Comparison of ENCODE assay signal across 23 cellular contexts in the genomic region with DNA sequence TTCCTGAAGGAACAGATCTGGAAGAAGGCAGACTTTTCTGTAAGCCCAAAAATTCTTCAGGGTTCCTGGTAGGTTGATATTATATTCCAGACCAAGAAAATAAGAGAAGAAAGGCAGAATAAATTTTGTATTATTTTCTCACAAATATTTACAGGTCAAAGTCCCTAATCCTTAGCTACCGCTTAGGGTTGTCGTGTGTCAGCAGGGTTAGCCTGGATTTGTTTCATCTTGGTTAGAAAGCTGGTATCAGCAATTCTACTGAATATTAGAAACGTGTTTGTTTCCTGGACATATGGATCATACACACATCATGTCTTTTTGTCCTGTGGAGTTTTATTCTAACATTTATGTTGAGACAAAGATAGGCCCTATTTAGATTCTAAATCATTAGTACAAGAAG.
"Had no signal": no experiment of that assay in that cellular context is flagged by ENCODE, and none has a peak within 500 bp of the region (broad histone marks: within the 10 kb centered on the region; RNA-seq: fewer than 3 reads in every experiment).

No MANE protein-coding gene starts in this region.

- H3K36me3 ChIP-seq: Peyer's patch, SJSA1 had no signal

- H3K27me3 Mint-ChIP-seq: activated naive CD4-positive, alpha-beta T cell treated with anti-CD3 and anti-CD28 coated beads, Interleukin-2, amount 50 U/mL, for 24 hours; IgD-negative memory B cell had no signal

- H3K36me3 Mint-ChIP-seq: activated naive CD4-positive, alpha-beta T cell treated with anti-CD3 and anti-CD28 coated beads, Interleukin-2, amount 50 U/mL, for 24 hours had no signal

- H3K27me3 ChIP-seq: body of pancreas, Peyer's patch, SJSA1 had no signal

- H3K27ac ChIP-seq: body of pancreas, Peyer's patch, RWPE1, SJSA1 had no signal

- H3K27ac Mint-ChIP-seq: activated CD8-positive, alpha-beta T cell treated with anti-CD3 and anti-CD28 coated beads, Interleukin-2, amount 10 ng/mL, durations not matched to agents 7 days and 5 days; activated naive CD4-positive, alpha-beta T cell treated with anti-CD3 and anti-CD28 coated beads, Interleukin-2, amount 50 U/mL, for 24 hours had no signal

- DNase-seq: activated CD4-positive, alpha-beta T cell treated with anti-CD3 and anti-CD28 coated beads for 4 hours; activated CD8-positive, alpha-beta memory T cell treated with anti-CD3 and anti-CD28 coated beads, Interleukin-2, amount 50 U/mL, for 48 hours; activated CD8-positive, alpha-beta T cell treated with anti-CD3 and anti-CD28 coated beads, Interleukin-2, amount 10 ng/mL, durations not matched to agents 7 days and 5 days; activated T-cell treated with anti-CD3 and anti-CD28 coated beads, Interleukin-2, amount 50 U/mL, for 1 hour; aorta; KG1; NCI-H1092; NCI-H1417; NCI-H1930; NCI-H2107; NCI-H345; NCI-H510A; NCI-H526 treated with DMSO at 0.1 percent for 48 hours; NCI-H82; Peyer's patch; SHP77; SW 1271 had no signal

- ATAC-seq: activated CD4-positive, CD25-positive, alpha-beta regulatory T cell treated with anti-CD3 and anti-CD28 coated beads, Interleukin-2, amount 50 U/mL, for 24 hours; activated CD8-positive, alpha-beta T cell treated with anti-CD3 and anti-CD28 coated beads, Interleukin-2, amount 10 ng/mL, durations not matched to agents 7 days and 5 days had no signal

- H3K9me3 Mint-ChIP-seq: activated naive CD4-positive, alpha-beta T cell treated with anti-CD3 and anti-CD28 coated beads, Interleukin-2, amount 50 U/mL, for 24 hours had no signal

- H3K4me1 Mint-ChIP-seq: activated naive CD4-positive, alpha-beta T cell treated with anti-CD3 and anti-CD28 coated beads, Interleukin-2, amount 50 U/mL, for 24 hours; IgD-negative memory B cell had no signal

- H3K4me3 Mint-ChIP-seq: activated CD8-positive, alpha-beta T cell treated with anti-CD3 and anti-CD28 coated beads, Interleukin-2, amount 10 ng/mL, durations not matched to agents 7 days and 5 days; activated naive CD4-positive, alpha-beta T cell treated with anti-CD3 and anti-CD28 coated beads, Interleukin-2, amount 50 U/mL, for 24 hours; IgD-negative memory B cell had no signal

- H3K4me3 ChIP-seq: body of pancreas, Peyer's patch, SJSA1 had no signal

- H3K9me3 ChIP-seq: body of pancreas, Peyer's patch, SJSA1 had no signal

- H3K4me1 ChIP-seq: body of pancreas, Peyer's patch, SJSA1 had no signal
